19 cellular contexts compared by ENCODE assay signal in genomic region chr3:56969851-56970250, GRCh38.
"Had no signal": no experiment of that assay in that cellular context is flagged by ENCODE, and none has a peak within 500 bp of the region (broad histone marks: within the 10 kb centered on the region; RNA-seq: fewer than 3 reads in every experiment).

No MANE protein-coding gene starts in this region.

- ATAC-seq: psoas muscle had no signal

- H3K4me3 ChIP-seq: pancreas, psoas muscle, right atrium auricular region, tibial nerve had no signal

- H3K36me3 Mint-ChIP-seq: activated naive CD8-positive, alpha-beta T cell treated with anti-CD3 and anti-CD28 coated beads for 36 hours had no signal

- H3K9me3 Mint-ChIP-seq: nephron progenitor cell; T-helper 1 cell treated with Interleukin-12 subunit alpha and Interleukin-12 subunit beta and Interleukin-4 antibody, amounts not matched to agents 30 μg/mL and 1 μg/mL, for 36 hours had no signal

- H3K27ac Mint-ChIP-seq: activated naive CD8-positive, alpha-beta T cell treated with anti-CD3 and anti-CD28 coated beads for 36 hours; stimulated activated naive CD8-positive, alpha-beta T cell treated with anti-CD3 and anti-CD28 coated beads, Interleukin-15, Interleukin-2, amounts not matched to agents 100 ng/mL and 50 ng/mL, for 24 hours; T-helper 1 cell treated with Interleukin-12 subunit alpha and Interleukin-12 subunit beta and Interleukin-4 antibody, amounts not matched to agents 30 μg/mL and 1 μg/mL, for 36 hours had no signal

- H3K27ac ChIP-seq: pancreas, psoas muscle, right atrium auricular region, tibial nerve had no signal

- H3K27me3 ChIP-seq: pancreas, right atrium auricular region, tibial nerve had no signal

- DNase-seq: activated CD4-positive, alpha-beta T cell treated with anti-CD3 and anti-CD28 coated beads, Interleukin-2, amount 50 U/mL, for 48 hours; activated CD4-positive, CD25-positive, alpha-beta regulatory T cell; activated naive CD4-positive, alpha-beta T cell treated with Interleukin-2 at 50 U/mL for 16 hours; activated naive CD8-positive, alpha-beta T cell treated with anti-CD3 and anti-CD28 coated beads for 36 hours; activated T-cell treated with anti-CD3 and anti-CD28 coated beads, Interleukin-2, amount 50 U/mL, for 48 hours; amniotic stem cell; cortex of kidney; erythroblast; foreskin melanocyte; left ventricle myocardium superior; nephron progenitor cell; pancreas; psoas muscle; stimulated activated CD4-positive, alpha-beta T cell treated with anti-CD3 and anti-CD28 coated beads, Interleukin-12 subunit alpha, Interleukin-12 subunit beta, amount 100 ng/mL, for 4 hours; substantia nigra had no signal

- H3K4me1 ChIP-seq: pancreas, psoas muscle, tibial nerve had no signal

- H3K4me3 Mint-ChIP-seq: activated naive CD8-positive, alpha-beta T cell treated with anti-CD3 and anti-CD28 coated beads for 36 hours; nephron progenitor cell; stimulated activated naive CD8-positive, alpha-beta T cell treated with anti-CD3 and anti-CD28 coated beads, Interleukin-15, Interleukin-2, amounts not matched to agents 100 ng/mL and 50 ng/mL, for 24 hours; T-helper 1 cell treated with Interleukin-12 subunit alpha and Interleukin-12 subunit beta and Interleukin-4 antibody, amounts not matched to agents 30 μg/mL and 1 μg/mL, for 36 hours had no signal

- H3K36me3 ChIP-seq: pancreas, right atrium auricular region, tibial nerve had no signal

- H3K9me3 ChIP-seq: pancreas had no signal

- H3K27me3 Mint-ChIP-seq: activated naive CD8-positive, alpha-beta T cell treated with anti-CD3 and anti-CD28 coated beads for 36 hours; stimulated activated naive CD8-positive, alpha-beta T cell treated with anti-CD3 and anti-CD28 coated beads, Interleukin-15, Interleukin-2, amounts not matched to agents 100 ng/mL and 50 ng/mL, for 24 hours had no signal
